1 cellular context compared by ENCODE assay signal in the genomic region with DNA sequence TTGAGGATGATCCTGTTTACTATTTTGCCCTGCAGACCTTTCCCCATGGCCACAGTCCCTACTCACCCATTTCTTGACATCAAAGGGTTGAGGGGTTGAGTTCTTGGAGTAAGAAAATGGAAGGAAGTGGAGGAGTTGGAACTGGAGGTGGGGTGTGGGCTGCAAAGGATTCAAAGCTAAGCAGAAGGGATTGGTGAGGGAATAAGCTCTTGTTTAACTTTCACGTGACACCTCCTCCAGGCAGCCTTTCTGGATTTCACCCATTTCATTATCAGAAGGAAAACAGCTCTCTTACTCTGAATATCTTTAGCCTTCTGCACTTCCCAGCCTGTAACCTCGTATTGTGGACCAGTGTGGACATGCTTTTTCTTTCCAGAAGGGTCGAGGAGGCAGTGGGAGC.
TF ChIP-seq lines count a peak whose summit lies in the region.

No MANE protein-coding gene starts in this region.

TF ChIP-seq in IMR-90, 13 proteins besides CTCF, POLR2A, EP300 and RAD21:
- no peak for TF ChIP-seq RFX5 (IDR thresholded peaks at IDR 0.05; ENCODE audit: low read depth, low read length)
